In the genomic region with DNA sequence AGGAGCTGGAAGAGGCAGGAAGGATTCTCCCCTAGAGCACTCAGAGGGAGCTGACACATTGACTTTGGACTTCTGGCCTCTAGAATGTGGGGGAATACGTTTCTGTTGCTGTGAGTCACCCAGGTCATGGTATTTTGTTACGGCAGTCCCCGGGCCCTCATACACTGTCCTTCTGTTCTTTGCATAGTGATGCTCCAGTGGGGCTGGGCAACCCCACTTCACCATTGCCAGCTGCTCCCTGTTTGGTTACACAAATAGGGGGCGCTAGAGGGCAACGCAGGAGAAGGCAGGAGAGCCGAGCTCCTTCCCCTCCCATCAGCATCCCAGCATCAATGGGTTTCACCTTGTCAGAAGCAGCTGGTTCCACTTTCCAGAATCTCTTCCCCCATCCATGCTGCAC, we compare ENCODE assay signal across 1 cellular context.
TF ChIP-seq lines count a peak whose summit lies in the region.

No MANE protein-coding gene starts in this region.

TF ChIP-seq in GM23338, 12 proteins besides CTCF, POLR2A, EP300 and RAD21 (continued from another document):
- TF ChIP-seq, protein P1, sequence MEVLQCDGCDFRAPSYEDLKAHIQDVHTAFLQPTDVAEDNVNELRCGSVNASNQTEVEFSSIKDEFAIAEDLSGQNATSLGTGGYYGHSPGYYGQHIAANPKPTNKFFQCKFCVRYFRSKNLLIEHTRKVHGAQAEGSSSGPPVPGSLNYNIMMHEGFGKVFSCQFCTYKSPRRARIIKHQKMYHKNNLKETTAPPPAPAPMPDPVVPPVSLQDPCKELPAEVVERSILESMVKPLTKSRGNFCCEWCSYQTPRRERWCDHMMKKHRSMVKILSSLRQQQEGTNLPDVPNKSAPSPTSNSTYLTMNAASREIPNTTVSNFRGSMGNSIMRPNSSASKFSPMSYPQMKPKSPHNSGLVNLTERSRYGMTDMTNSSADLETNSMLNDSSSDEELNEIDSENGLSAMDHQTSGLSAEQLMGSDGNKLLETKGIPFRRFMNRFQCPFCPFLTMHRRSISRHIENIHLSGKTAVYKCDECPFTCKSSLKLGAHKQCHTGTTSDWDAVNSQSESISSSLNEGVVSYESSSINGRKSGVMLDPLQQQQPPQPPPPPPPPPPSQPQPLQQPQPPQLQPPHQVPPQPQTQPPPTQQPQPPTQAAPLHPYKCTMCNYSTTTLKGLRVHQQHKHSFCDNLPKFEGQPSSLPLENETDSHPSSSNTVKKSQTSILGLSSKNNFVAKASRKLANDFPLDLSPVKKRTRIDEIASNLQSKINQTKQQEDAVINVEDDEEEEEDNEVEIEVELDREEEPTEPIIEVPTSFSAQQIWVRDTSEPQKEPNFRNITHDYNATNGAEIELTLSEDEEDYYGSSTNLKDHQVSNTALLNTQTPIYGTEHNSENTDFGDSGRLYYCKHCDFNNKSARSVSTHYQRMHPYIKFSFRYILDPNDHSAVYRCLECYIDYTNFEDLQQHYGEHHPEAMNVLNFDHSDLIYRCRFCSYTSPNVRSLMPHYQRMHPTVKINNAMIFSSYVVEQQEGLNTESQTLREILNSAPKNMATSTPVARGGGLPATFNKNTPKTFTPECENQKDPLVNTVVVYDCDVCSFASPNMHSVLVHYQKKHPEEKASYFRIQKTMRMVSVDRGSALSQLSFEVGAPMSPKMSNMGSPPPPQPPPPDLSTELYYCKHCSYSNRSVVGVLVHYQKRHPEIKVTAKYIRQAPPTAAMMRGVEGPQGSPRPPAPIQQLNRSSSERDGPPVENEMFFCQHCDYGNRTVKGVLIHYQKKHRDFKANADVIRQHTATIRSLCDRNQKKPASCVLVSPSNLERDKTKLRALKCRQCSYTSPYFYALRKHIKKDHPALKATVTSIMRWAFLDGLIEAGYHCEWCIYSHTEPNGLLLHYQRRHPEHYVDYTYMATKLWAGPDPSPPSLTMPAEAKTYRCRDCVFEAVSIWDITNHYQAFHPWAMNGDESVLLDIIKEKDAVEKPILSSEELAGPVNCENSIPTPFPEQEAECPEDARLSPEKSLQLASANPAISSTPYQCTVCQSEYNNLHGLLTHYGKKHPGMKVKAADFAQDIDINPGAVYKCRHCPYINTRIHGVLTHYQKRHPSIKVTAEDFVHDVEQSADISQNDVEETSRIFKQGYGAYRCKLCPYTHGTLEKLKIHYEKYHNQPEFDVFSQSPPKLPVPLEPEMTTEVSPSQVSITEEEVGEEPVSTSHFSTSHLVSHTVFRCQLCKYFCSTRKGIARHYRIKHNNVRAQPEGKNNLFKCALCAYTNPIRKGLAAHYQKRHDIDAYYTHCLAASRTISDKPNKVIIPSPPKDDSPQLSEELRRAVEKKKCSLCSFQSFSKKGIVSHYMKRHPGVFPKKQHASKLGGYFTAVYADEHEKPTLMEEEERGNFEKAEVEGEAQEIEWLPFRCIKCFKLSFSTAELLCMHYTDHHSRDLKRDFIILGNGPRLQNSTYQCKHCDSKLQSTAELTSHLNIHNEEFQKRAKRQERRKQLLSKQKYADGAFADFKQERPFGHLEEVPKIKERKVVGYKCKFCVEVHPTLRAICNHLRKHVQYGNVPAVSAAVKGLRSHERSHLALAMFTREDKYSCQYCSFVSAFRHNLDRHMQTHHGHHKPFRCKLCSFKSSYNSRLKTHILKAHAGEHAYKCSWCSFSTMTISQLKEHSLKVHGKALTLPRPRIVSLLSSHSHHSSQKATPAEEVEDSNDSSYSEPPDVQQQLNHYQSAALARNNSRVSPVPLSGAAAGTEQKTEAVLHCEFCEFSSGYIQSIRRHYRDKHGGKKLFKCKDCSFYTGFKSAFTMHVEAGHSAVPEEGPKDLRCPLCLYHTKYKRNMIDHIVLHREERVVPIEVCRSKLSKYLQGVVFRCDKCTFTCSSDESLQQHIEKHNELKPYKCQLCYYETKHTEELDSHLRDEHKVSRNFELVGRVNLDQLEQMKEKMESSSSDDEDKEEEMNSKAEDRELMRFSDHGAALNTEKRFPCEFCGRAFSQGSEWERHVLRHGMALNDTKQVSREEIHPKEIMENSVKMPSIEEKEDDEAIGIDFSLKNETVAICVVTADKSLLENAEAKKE (CRISPR knock-in tag; IDR thresholded peaks at IDR 0.05), result no peak
- TF ChIP-seq JUNB (IDR thresholded peaks at IDR 0.05; ENCODE audit: unreplicated experiment) (no peak), NANOG (IDR thresholded peaks at IDR 0.05; ENCODE audit: borderline replicate concordance) (no peak), POLR2AphosphoS5 (IDR thresholded peaks at IDR 0.05; ENCODE audit: low read depth) (no peak), EZH2phosphoT487 (IDR thresholded peaks at IDR 0.05; ENCODE audit: unreplicated experiment) (no peak)
